8 cellular contexts compared by ENCODE assay signal in genomic region chr2:119126650-119127049, GRCh38. TPM values are rescaled to one million over a fixed set of nuclear protein-coding genes. Genes with fewer than 3 reads are reported as not detected.
DNase-seq lines count a peak whose midpoint lies in the region; TF ChIP-seq lines count a peak whose summit lies in the region.

No MANE protein-coding gene starts in this region.

- CTCF ChIA-PET in HEK293 (lab: Yijun Ruan, JAX), result interaction anchor here (0.6 to 1.7 kb wide), 15 partner anchors 9 to 673 kb away, joined by 3 to 7 read pairs (median 4); no protein-coding TSS in a partner anchor

- no peak for TF ChIP-seq EP300 in tibial nerve (IDR thresholded peaks at IDR 0.05)

- TF ChIP-seq CTCF in C4-2B (conservative IDR thresholded peaks at IDR 0.05) (peak; percentile 72), HEK293 (tag by site-specific recombination; IDR thresholded peaks at IDR 0.05) (0 out of 2 replicates have a peak, but pooled peaks have one; percentile 38), WI38 (IDR thresholded peaks at IDR 0.05; ENCODE audit: low read depth, low read length) (peak; percentile 48), foreskin fibroblast (IDR thresholded peaks at IDR 0.05; ENCODE audit: low read depth, low read length) (peak; percentile 49), tibial nerve (IDR thresholded peaks at IDR 0.05) (peak in 1 of 5 experiments; percentile 22)

- POLR2A ChIA-PET in HEK293 (lab: Yijun Ruan, JAX), result no interaction called here

- H3K27me3 ChIP-seq in tibial nerve, result no peaks in the 10 kb centered on the region

- H3K9me3 ChIP-seq in HEK293 (ENCODE audit: control insufficient read depth, insufficient read depth, low read depth, low read length) (no peaks in the 10 kb centered on the region), tibial nerve (peaks cover 0 to 5% (median 0%) of the 10 kb centered on the region in 4 donors)

- no peaks in the 10 kb centered on the region for H3K36me3 ChIP-seq in HEK293 (ENCODE audit: control insufficient read depth in 2 of 2, insufficient read depth in 1 of 2, low read length in 2 of 2)
- no peaks in the 10 kb centered on the region for H3K36me3 ChIP-seq in tibial nerve

- 0 out of 2 replicates have a peak, but pooled peaks cover 2% of the 10 kb centered on the region for H3K4me1 ChIP-seq in HEK293 (ENCODE audit: control insufficient read depth, insufficient read depth, low read length)
- H3K4me1 ChIP-seq in tibial nerve, result no peaks in the 10 kb centered on the region

- H3K4me3 ChIP-seq in HEK293 (ENCODE audit: low read depth, low read length), result no peak overlapping the region
- H3K4me3 ChIP-seq in WI38 (ENCODE audit: low read depth, low read length), result no peak overlapping the region
- no peak overlapping the region for H3K4me3 ChIP-seq in foreskin fibroblast (ENCODE audit: low read depth in 1 of 2, low read length in 2 of 2)
- H3K4me3 ChIP-seq in tibial nerve, result no peak overlapping the region

- WGBS in tibial nerve, 2 donors, result 5% methylated on average over 10 to 13 of the region's 13 CpGs

- no peak for TF ChIP-seq POLR2A in tibial nerve (IDR thresholded peaks at IDR 0.05)

- no peak overlapping the region for H3K27ac ChIP-seq in C4-2B
- no peak overlapping the region for H3K27ac ChIP-seq in HEK293 (ENCODE audit: extremely low read depth, low read depth, low read length)
- no peak overlapping the region for H3K27ac ChIP-seq in tibial nerve

- DNase-seq in foreskin fibroblast, result peak; percentile 1 to 31
- DNase-seq in stimulated activated CD8-positive, alpha-beta memory T cell treated with anti-CD3 and anti-CD28 coated beads, Interleukin-15, amount 100 ng/mL, for 24 hours (ENCODE audit: low read depth), result peak; percentile 5
- DNase-seq in SKM-1 (lab: John Stamatoyannopoulos, UW; ENCODE audit: unreplicated experiment), result no peak
- no peak for DNase-seq in tibial nerve (ENCODE audit: low spot score in 2 of 2)
- DNase-seq in NCI-H524 treated with DMSO at 0.1 percent for 48 hours (lab: John Stamatoyannopoulos, UW), result no peak

TF ChIP-seq in HEK293, 187 proteins besides CTCF, POLR2A, EP300 and RAD21:
- TF ChIP-seq ZNF561 (tag by site-specific recombination; IDR thresholded peaks at IDR 0.05; ENCODE audit: borderline replicate concordance), result no peak
- no peak for TF ChIP-seq ZNF510 (tag by site-specific recombination; IDR thresholded peaks at IDR 0.05; ENCODE audit: insufficient replicate concordance)
- TF ChIP-seq PATZ1 (tag by site-specific recombination; IDR thresholded peaks at IDR 0.05), result no peak
- peak; percentile 96 for TF ChIP-seq ZIC2 (tag by site-specific recombination; IDR thresholded peaks at IDR 0.05)
- TF ChIP-seq ZNF146 (tag by site-specific recombination; IDR thresholded peaks at IDR 0.05), result no peak
- TF ChIP-seq ZNF629 (tag by site-specific recombination; IDR thresholded peaks at IDR 0.05), result 0 out of 2 replicates have a peak, but pooled peaks have one; percentile 10
- TF ChIP-seq ZBTB10 (tag by site-specific recombination; IDR thresholded peaks at IDR 0.05), result no peak
- TF ChIP-seq ZNF626 (tag by site-specific recombination; IDR thresholded peaks at IDR 0.05), result no peak
- peak; percentile 56; the same call in 1 of the 2 replicates for TF ChIP-seq ZNF560 (tag by site-specific recombination; IDR thresholded peaks at IDR 0.05; ENCODE audit: borderline replicate concordance)
- no peak for TF ChIP-seq BCL11B (tag by site-specific recombination; IDR thresholded peaks at IDR 0.05; ENCODE audit: low read depth)
- no peak for TF ChIP-seq PRDM1 (tag by site-specific recombination; IDR thresholded peaks at IDR 0.05)
- no peak for TF ChIP-seq ZNF692 (tag by site-specific recombination; IDR thresholded peaks at IDR 0.05)
- TF ChIP-seq GLIS1 (tag by site-specific recombination; IDR thresholded peaks at IDR 0.05), result peak; percentile 93
- no peak for TF ChIP-seq ZNF174 (tag by site-specific recombination; IDR thresholded peaks at IDR 0.05)

RNA-seq across cellular contexts. Expression of gene C1QL2, which starts 31.9 kb away (rescaled TPM):
- not detected for total RNA-seq in tibial nerve

Comparison
In these comparisons a context has a peak if more than half of its experiments do, and no peak if none do; other contexts are left out.
1. DNase-seq: peak in foreskin fibroblast (2 of 2) and stimulated activated CD8-positive, alpha-beta memory T cell treated with anti-CD3 and anti-CD28 coated beads, Interleukin-15, amount 100 ng/mL, for 24 hours (single experiment); none in SKM-1 (single experiment), tibial nerve (0 of 2) and NCI-H524 treated with DMSO at 0.1 percent for 48 hours (single experiment).